Comparison of ENCODE assay signal across 8 cellular contexts in the genomic region with DNA sequence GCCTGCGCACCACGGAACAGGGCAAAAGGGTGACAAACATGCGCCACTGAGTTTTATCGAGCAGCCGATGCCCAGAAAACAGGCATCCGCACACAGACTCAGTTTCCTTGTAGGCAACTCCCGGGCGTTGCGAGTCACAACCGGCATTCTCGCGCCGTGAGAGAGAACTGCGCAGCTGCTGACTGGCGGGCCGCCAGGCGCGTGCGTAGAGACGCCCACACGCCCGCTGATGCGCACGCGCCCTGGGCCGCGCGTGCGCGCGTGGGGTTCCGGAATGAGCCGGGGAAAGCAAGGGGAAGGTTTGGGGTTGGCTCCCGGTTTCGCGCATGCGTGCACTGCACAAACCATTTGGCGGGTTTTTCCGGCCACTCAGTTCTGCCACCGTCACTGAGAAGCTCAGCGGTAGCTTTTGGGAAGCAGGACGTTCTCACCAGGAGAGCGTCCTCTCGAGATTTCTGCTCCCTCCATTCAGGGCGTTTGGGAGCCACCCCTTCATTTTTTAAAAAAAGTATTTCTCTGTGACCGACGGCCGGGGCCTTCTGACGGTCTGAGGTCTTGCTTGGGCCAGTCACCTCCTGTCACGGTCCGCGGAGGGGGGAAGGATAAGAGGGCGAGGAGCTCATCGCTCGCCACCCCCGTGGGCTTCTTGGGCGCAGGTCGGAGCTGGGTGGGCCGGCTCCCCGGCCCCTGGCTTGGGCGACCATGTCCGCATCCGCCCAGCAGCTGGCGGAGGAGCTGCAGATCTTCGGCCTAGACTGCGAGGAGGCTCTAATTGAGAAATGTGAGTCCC. TPM values are rescaled to one million over a fixed set of nuclear protein-coding genes. Genes with fewer than 3 reads are reported as not detected.
DNase-seq lines count a peak whose midpoint lies in the region; ATAC-seq and TF ChIP-seq lines count a peak whose summit lies in the region.

A gene with protein sequence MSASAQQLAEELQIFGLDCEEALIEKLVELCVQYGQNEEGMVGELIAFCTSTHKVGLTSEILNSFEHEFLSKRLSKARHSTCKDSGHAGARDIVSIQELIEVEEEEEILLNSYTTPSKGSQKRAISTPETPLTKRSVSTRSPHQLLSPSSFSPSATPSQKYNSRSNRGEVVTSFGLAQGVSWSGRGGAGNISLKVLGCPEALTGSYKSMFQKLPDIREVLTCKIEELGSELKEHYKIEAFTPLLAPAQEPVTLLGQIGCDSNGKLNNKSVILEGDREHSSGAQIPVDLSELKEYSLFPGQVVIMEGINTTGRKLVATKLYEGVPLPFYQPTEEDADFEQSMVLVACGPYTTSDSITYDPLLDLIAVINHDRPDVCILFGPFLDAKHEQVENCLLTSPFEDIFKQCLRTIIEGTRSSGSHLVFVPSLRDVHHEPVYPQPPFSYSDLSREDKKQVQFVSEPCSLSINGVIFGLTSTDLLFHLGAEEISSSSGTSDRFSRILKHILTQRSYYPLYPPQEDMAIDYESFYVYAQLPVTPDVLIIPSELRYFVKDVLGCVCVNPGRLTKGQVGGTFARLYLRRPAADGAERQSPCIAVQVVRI (plus strand): TSS at position 372 of the 790 bp plus-strand sequence. CDS start 331 bp downstream, at position 703.

- H3K4me1 Mint-ChIP-seq in activated CD4-positive, alpha-beta T cell treated with anti-CD3 and anti-CD28 coated beads, Interleukin-2, amount 10 ng/mL, durations not matched to agents 24 days and 14 days = peaks cover 48% of the 10 kb centered on the region

- peak within 1 kb of the TSS; percentile 93 for H3K4me2 ChIP-seq in BLaER1

- peak within 1 kb of the TSS; percentile 99 for H3K27ac Mint-ChIP-seq in activated CD4-positive, alpha-beta T cell treated with anti-CD3 and anti-CD28 coated beads, Interleukin-2, amount 10 ng/mL, durations not matched to agents 24 days and 14 days

- DNase-seq in NCI-H526 treated with DMSO at 0.1 percent for 48 hours (lab: John Stamatoyannopoulos, UW) (peak; percentile 92), colonic mucosa (peak; percentile 96), left kidney (ENCODE audit: low read depth, low spot score) (peak; percentile 99)
- DNase-seq in activated CD4-positive, alpha-beta T cell treated with anti-CD3 and anti-CD28 coated beads, Interleukin-2, amount 10 ng/mL, durations not matched to agents 24 days and 14 days = peak; percentile 99
- peak; percentile 97 for DNase-seq in stimulated activated CD4-positive, alpha-beta T cell treated with anti-CD3 and anti-CD28 coated beads, Interleukin-1b, Interleukin-23, amount 100 ng/mL, for 48 hours

- H3K36me3 Mint-ChIP-seq in activated CD4-positive, alpha-beta T cell treated with anti-CD3 and anti-CD28 coated beads, Interleukin-2, amount 10 ng/mL, durations not matched to agents 24 days and 14 days (ENCODE audit: low read depth) = peaks cover 34% of the 10 kb centered on the region

- H3K4me3 ChIP-seq in BLaER1 = peak within 1 kb of the TSS; percentile 92
- H3K4me3 ChIP-seq in colonic mucosa = peak within 1 kb of the TSS; percentile 93

- peak within 1 kb of the TSS; percentile 95 for H3K27ac ChIP-seq in BLaER1
- peak within 1 kb of the TSS; percentile 94 for H3K27ac ChIP-seq in colonic mucosa

- ATAC-seq in GM19328 (IDR thresholded peaks at IDR 0.05; ENCODE audit: unreplicated experiment) = peak; percentile 85
- peak; percentile 42 for ATAC-seq in HG03469 (IDR thresholded peaks at IDR 0.05; ENCODE audit: unreplicated experiment)

- peaks cover 27% of the 10 kb centered on the region for H3K36me3 ChIP-seq in BLaER1
- H3K36me3 ChIP-seq in colonic mucosa = no peaks in the 10 kb centered on the region

- H3K4me1 ChIP-seq in BLaER1 (peaks cover 24% of the 10 kb centered on the region), colonic mucosa (peaks cover 5% of the 10 kb centered on the region)

- intact Hi-C loops in activated CD4-positive, alpha-beta T cell treated with anti-CD3 and anti-CD28 coated beads, Interleukin-2, amount 10 ng/mL, durations not matched to agents 24 days and 14 days (cut with micrococcal nuclease) = loop anchor here (1.0 to 5.0 kb wide), 3 partner anchors 34 to 139 kb away; partner anchors contain the start of genes DPF2, FAU and MRPL49
- intact Hi-C loops in colonic mucosa (cut with DNase I) = no loop called here

- H3K9me3 ChIP-seq in BLaER1 (no peaks in the 10 kb centered on the region), colonic mucosa (no peaks in the 10 kb centered on the region)

- peak within 1 kb of the TSS; percentile 97 for H3K9ac ChIP-seq in BLaER1
- peak within 1 kb of the TSS; percentile 86 to 92 for H3K9ac ChIP-seq in colonic mucosa (ENCODE audit: low read depth in 2 of 2, low read length in 2 of 2)

- H3K27me3 Mint-ChIP-seq in activated CD4-positive, alpha-beta T cell treated with anti-CD3 and anti-CD28 coated beads, Interleukin-2, amount 10 ng/mL, durations not matched to agents 24 days and 14 days = peaks cover 4% of the 10 kb centered on the region

- peaks cover 3% of the 10 kb centered on the region for H3K9me3 Mint-ChIP-seq in activated CD4-positive, alpha-beta T cell treated with anti-CD3 and anti-CD28 coated beads, Interleukin-2, amount 10 ng/mL, durations not matched to agents 24 days and 14 days

- TF ChIP-seq CTCF in colonic mucosa (IDR thresholded peaks at IDR 0.05) = no peak

- 0 out of 2 replicates have a peak, but pooled peaks cover 9% of the 10 kb centered on the region for H4K20me1 ChIP-seq in BLaER1

- H3K27me3 ChIP-seq in BLaER1 (no peaks in the 10 kb centered on the region), colonic mucosa (no peaks in the 10 kb centered on the region)

- peak within 1 kb of the TSS; percentile 95 for H3K4me3 Mint-ChIP-seq in activated CD4-positive, alpha-beta T cell treated with anti-CD3 and anti-CD28 coated beads, Interleukin-2, amount 10 ng/mL, durations not matched to agents 24 days and 14 days

RNA-seq across cellular contexts. Expression of the gene that starts here (rescaled TPM):
- total RNA-seq in activated CD4-positive, alpha-beta T cell treated with anti-CD3 and anti-CD28 coated beads, Interleukin-2, amount 10 ng/mL, durations not matched to agents 24 days and 14 days = 77.4 and 82.8 TPM in 2 replicates
- 10 to 100 TPM in 1 of 2 donors, 1 to 10 TPM in 1; 5.9 to 28.0 TPM for total RNA-seq in colonic mucosa

Comparison
In these comparisons a context has a peak if more than half of its experiments do, and no peak if none do; other contexts are left out.
1. Peak in every context shown above with its lines: DNase-seq, ATAC-seq, H3K4me3 ChIP-seq and H3K27ac ChIP-seq.